Comparison of ENCODE assay signal across 8 cellular contexts in the genomic region with DNA sequence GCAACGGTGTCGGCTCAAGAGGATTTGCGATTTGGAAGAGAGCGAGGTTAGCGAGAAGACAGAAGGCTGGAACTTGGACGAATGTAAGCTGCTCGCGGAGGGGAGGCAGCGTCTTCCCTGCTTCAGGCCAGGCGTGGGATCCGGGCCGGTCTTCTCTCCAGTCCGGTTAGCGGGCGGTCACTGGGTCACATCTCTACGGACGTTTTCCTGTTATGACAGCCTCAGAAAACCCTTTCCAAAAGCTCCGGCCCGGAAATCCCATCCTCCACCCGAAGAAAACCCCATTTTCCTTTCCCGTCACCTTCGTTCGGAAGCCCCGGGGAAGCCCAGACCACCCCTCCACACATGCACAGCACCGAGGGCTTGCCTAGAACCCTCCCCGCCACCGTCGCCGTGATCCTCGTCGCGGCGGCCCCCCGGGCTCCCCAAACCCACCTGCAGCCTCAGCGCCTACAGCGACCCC. TPM values are rescaled to one million over a fixed set of nuclear protein-coding genes. Genes with fewer than 3 reads are reported as not detected.
DNase-seq lines count a peak whose midpoint lies in the region; ATAC-seq and TF ChIP-seq lines count a peak whose summit lies in the region.

No MANE protein-coding gene starts in this region.

- H3K27ac Mint-ChIP-seq in activated naive CD4-positive, alpha-beta T cell treated with anti-CD3 and anti-CD28 coated beads, Interleukin-2, amount 10 ng/mL, durations not matched to agents 7 days and 5 days = peak overlapping the region; percentile 98
- H3K27ac Mint-ChIP-seq in endothelial cell (ENCODE audit: unreplicated experiment) = peak overlapping the region; percentile 99

- H3K4me3 ChIP-seq in RWPE2 (ENCODE audit: severe bottlenecking) (peak overlapping the region; percentile 98), mucosa of stomach (ENCODE audit: low read length) (peak overlapping the region; percentile 98)

- peak overlapping the region; percentile 91 for H3K4me3 Mint-ChIP-seq in activated naive CD4-positive, alpha-beta T cell treated with anti-CD3 and anti-CD28 coated beads, Interleukin-2, amount 10 ng/mL, durations not matched to agents 7 days and 5 days
- peak overlapping the region; percentile 99 for H3K4me3 Mint-ChIP-seq in endothelial cell (ENCODE audit: unreplicated experiment)

- peaks cover 36% of the 10 kb centered on the region for H3K36me3 Mint-ChIP-seq in activated naive CD4-positive, alpha-beta T cell treated with anti-CD3 and anti-CD28 coated beads, Interleukin-2, amount 10 ng/mL, durations not matched to agents 7 days and 5 days
- peaks cover 5% of the 10 kb centered on the region for H3K36me3 Mint-ChIP-seq in endothelial cell (ENCODE audit: low read depth, unreplicated experiment)

- H3K9me3 Mint-ChIP-seq in activated naive CD4-positive, alpha-beta T cell treated with anti-CD3 and anti-CD28 coated beads, Interleukin-2, amount 10 ng/mL, durations not matched to agents 7 days and 5 days = no peaks in the 10 kb centered on the region
- H3K9me3 Mint-ChIP-seq in endothelial cell (ENCODE audit: unreplicated experiment) = no peaks in the 10 kb centered on the region

- TF ChIP-seq CTCF in RWPE2 (IDR thresholded peaks at IDR 0.05; ENCODE audit: poor library complexity, severe bottlenecking) (no peak), endothelial cell (IDR thresholded peaks at IDR 0.05; ENCODE audit: unreplicated experiment) (no peak)

- H3K4me1 ChIP-seq in RWPE2 (ENCODE audit: insufficient read depth, poor library complexity, severe bottlenecking) = peaks cover 6% of the 10 kb centered on the region
- peaks cover 6% of the 10 kb centered on the region for H3K4me1 ChIP-seq in mucosa of stomach (ENCODE audit: control insufficient read depth, insufficient read depth, low read length)

- peaks cover 40% of the 10 kb centered on the region for H3K4me1 Mint-ChIP-seq in activated naive CD4-positive, alpha-beta T cell treated with anti-CD3 and anti-CD28 coated beads, Interleukin-2, amount 10 ng/mL, durations not matched to agents 7 days and 5 days
- H3K4me1 Mint-ChIP-seq in endothelial cell (ENCODE audit: unreplicated experiment) = peaks cover 29% of the 10 kb centered on the region

- H3K27ac ChIP-seq in RWPE2 (ENCODE audit: poor library complexity, severe bottlenecking) = peak overlapping the region; percentile 61

- no peaks in the 10 kb centered on the region for H3K27me3 Mint-ChIP-seq in activated naive CD4-positive, alpha-beta T cell treated with anti-CD3 and anti-CD28 coated beads, Interleukin-2, amount 10 ng/mL, durations not matched to agents 7 days and 5 days
- H3K27me3 Mint-ChIP-seq in endothelial cell (ENCODE audit: unreplicated experiment) = peaks cover 14% of the 10 kb centered on the region

- ATAC-seq in HG02798 (IDR thresholded peaks at IDR 0.05; ENCODE audit: poor library complexity, unreplicated experiment) = peak; percentile 23
- ATAC-seq in RWPE2 (ENCODE audit: low read depth) = peak; percentile 45

- H3K27me3 ChIP-seq in RWPE2 (ENCODE audit: insufficient read depth, poor library complexity, severe bottlenecking) = no peaks in the 10 kb centered on the region
- no peaks in the 10 kb centered on the region for H3K27me3 ChIP-seq in mucosa of stomach (ENCODE audit: control insufficient read depth, insufficient read depth, low read length)

- H3K9me3 ChIP-seq in RWPE2 (ENCODE audit: severe bottlenecking) (no peaks in the 10 kb centered on the region), mucosa of stomach (ENCODE audit: control insufficient read depth, low read length) (no peaks in the 10 kb centered on the region)

- DNase-seq in activated naive CD4-positive, alpha-beta T cell treated with anti-CD3 and anti-CD28 coated beads, Interleukin-2, amount 10 ng/mL, durations not matched to agents 7 days and 5 days = no peak
- DNase-seq in activated naive CD4-positive, alpha-beta T cell treated with anti-CD3 and anti-CD28 coated beads, Interleukin-2, amount 50 U/mL, for 16 hours = no peak
- DNase-seq in RWPE2 (ENCODE audit: low spot score) (no peak), endothelial cell (ENCODE audit: low spot score) (peak; percentile 51), cortex of kidney (lab: John Stamatoyannopoulos, UW) (no peak)
- DNase-seq in activated CD8-positive, alpha-beta memory T cell treated with anti-CD3 and anti-CD28 coated beads, Interleukin-2, amount 50 U/mL, for 4 hours = no peak

- peak overlapping the region; percentile 98 for H3K9ac ChIP-seq in mucosa of stomach (ENCODE audit: low read length)

- CTCF ChIA-PET in activated naive CD4-positive, alpha-beta T cell treated with anti-CD3 and anti-CD28 coated beads, Interleukin-2, amount 10 ng/mL, durations not matched to agents 7 days and 5 days (lab: Charles Lee) = interaction anchor here (1.0 to 3.3 kb wide), 3 partner anchors 14 to 18 kb away, joined by 3 to 26 read pairs (median 8); a partner anchor contains a TSS

- H3K36me3 ChIP-seq in RWPE2 (ENCODE audit: low read depth) (peaks cover 72% of the 10 kb centered on the region), mucosa of stomach (ENCODE audit: control insufficient read depth, insufficient read depth, low read length) (no peaks in the 10 kb centered on the region)

RNA-seq across cellular contexts. Expression of a gene that starts 0.3 kb away (rescaled TPM):
- 117 TPM for total RNA-seq in endothelial cell (ENCODE audit: unreplicated experiment)

RNA-seq across cellular contexts. Expression of a gene that starts 0.5 kb away (rescaled TPM):
- 80.3 TPM for total RNA-seq in endothelial cell (ENCODE audit: unreplicated experiment)

RNA-seq across cellular contexts. Expression of a gene that starts 14.9 kb away (rescaled TPM):
- total RNA-seq in endothelial cell (ENCODE audit: unreplicated experiment) = 32.7 TPM
